9 cellular contexts compared by ENCODE assay signal in the genomic region with DNA sequence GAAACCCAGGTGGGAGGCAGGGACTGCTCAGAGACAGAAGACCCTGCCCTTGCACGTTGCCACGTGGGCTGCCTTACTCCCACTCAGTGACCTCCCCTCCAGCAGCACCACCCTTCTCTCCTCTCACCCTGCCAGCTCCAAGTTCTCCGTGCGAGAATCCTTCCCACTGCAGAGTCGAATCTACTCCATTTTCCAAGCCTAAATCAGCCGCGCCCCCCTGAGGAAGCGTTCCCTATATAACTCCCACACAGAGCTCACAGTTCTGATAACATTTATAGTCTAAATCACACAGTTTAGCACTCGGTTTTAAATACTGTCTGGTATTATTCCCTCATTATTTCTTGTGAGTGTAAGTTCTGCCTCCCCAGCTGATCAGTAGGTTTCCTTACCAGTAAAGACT. TPM values are rescaled to one million over a fixed set of nuclear protein-coding genes. Genes with fewer than 3 reads are reported as not detected.
"Had no signal": no experiment of that assay in that cellular context is flagged by ENCODE, and none has a peak within 500 bp of the region (broad histone marks: within the 10 kb centered on the region; RNA-seq: fewer than 3 reads in every experiment).

No MANE protein-coding gene starts in this region.

- H3K4me1 Mint-ChIP-seq: IgD-negative memory B cell had no signal

- H3K4me3 ChIP-seq: GM23248, HAP-1 had no signal

- DNase-seq: GM23248, GOT3, H7, KG1 had no signal

- H3K9me3 Mint-ChIP-seq: IgD-negative memory B cell had no signal

- H3K9me3 ChIP-seq: HAP-1 had no signal

- H3K4me3 Mint-ChIP-seq: IgD-negative memory B cell had no signal

- ATAC-seq: HCT116, HepG2 had no signal

- H3K4me1 ChIP-seq: HAP-1 had no signal

- H3K36me3 ChIP-seq: HAP-1 had no signal

- H3K27ac ChIP-seq: GM23248, HL-60 had no signal

RNA-seq across cellular contexts. Expression of a gene that starts 7.7 kb away (rescaled TPM):
- total RNA-seq: HepG2 had no signal
